In the genomic region with DNA sequence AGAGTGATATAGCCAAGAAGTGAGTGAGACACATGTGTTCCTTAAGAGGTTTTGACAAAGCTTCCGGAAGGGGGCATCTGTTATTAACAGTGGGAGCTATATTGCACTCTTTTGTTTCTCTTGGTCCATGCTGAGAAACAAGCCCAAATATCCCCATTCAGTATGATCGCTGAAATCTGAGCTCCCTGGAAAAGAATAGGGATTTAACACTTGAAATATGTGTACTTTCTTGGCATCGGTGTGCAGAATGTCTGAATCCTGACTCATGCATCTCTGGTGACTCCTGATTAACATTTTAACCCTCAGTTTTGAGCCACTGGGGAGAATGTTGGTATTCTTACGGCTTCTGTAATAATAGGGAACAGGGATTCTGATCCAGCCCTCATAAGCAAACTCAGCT, we compare ENCODE assay signal across 14 cellular contexts.
A peak's percentile ranks its signal among the peaks of the same experiment; 100 is the strongest.
DNase-seq lines count a peak whose midpoint lies in the region; ATAC-seq and TF ChIP-seq lines count a peak whose summit lies in the region.
"Had no signal": no experiment of that assay in that cellular context is flagged by ENCODE, and none has a peak within 500 bp of the region (broad histone marks: within the 10 kb centered on the region; RNA-seq: fewer than 3 reads in every experiment).

No MANE protein-coding gene starts in this region.

- no peak overlapping the region for H3K4me3 Mint-ChIP-seq in effector memory CD8-positive, alpha-beta T cell
- H3K4me3 Mint-ChIP-seq: neural crest cell had no signal

- H3K27me3 Mint-ChIP-seq in effector memory CD8-positive, alpha-beta T cell: no peaks in the 10 kb centered on the region

- DNase-seq in ACHN (peak; percentile 62), HPDE6-E6E7 (ENCODE audit: extremely low spot score) (peak; percentile 26), T1000 (lab: John Stamatoyannopoulos, UW) (peak; percentile 11), heart right ventricle (no peak), iPS-NIHi7 (ENCODE audit: extremely low spot score) (no peak), NCI-H2227 treated with DMSO at 0.1 percent for 48 hours (lab: John Stamatoyannopoulos, UW) (no peak)
- DNase-seq in effector memory CD8-positive, alpha-beta T cell: no peak
- DNase-seq: body of pancreas; hypothalamus; stimulated activated CD4-positive, alpha-beta T cell treated with anti-CD3 and anti-CD28 coated beads, Interleukin-4, amount 100 ng/mL, for 1 hour had no signal

- H3K9me3 ChIP-seq in heart right ventricle: no peaks in the 10 kb centered on the region
- H3K9me3 ChIP-seq: body of pancreas had no signal

- no peak overlapping the region for H3K27ac Mint-ChIP-seq in effector memory CD8-positive, alpha-beta T cell

- in situ Hi-C loops in ACHN (cut with HindIII; ENCODE audit: low pct_ligation_motif_present, low pct_unique_long_range_greater_than_20kb, low sequenced_read_pairs): no loop called here

- peak in 7 of 8 donors; percentile 29 to 78 (median 47) for ATAC-seq in heart right ventricle
- ATAC-seq in HG03520 (IDR thresholded peaks at IDR 0.05; ENCODE audit: unreplicated experiment): no peak
- ATAC-seq in effector memory CD8-positive, alpha-beta T cell (replicated peaks): no peak
- ATAC-seq: body of pancreas had no signal

- TF ChIP-seq CTCF in heart right ventricle (IDR thresholded peaks at IDR 0.05): no peak

- no peak overlapping the region for H3K27ac ChIP-seq in heart right ventricle
- H3K27ac ChIP-seq: body of pancreas, C4-2B, SK-N-MC had no signal

- 61 to 64% methylated on average over 4 of the region's 4 CpGs for WGBS in heart right ventricle, 2 donors

- intact Hi-C loops in heart right ventricle (cut with DNase I): no loop called here

- peaks cover 0 to 6% of the 10 kb centered on the region in 2 donors for H3K9me3 Mint-ChIP-seq in effector memory CD8-positive, alpha-beta T cell

- H3K36me3 ChIP-seq in heart right ventricle: no peaks in the 10 kb centered on the region

- H3K4me3 ChIP-seq in heart right ventricle: no peak overlapping the region
- H3K4me3 ChIP-seq: body of pancreas, SK-N-MC had no signal

- peaks cover 0 to 4% (median 0%) of the 10 kb centered on the region in 7 donors for H3K27me3 ChIP-seq in heart right ventricle
- H3K27me3 ChIP-seq: body of pancreas had no signal

- no peaks in the 10 kb centered on the region for H3K36me3 Mint-ChIP-seq in effector memory CD8-positive, alpha-beta T cell (ENCODE audit: insufficient read depth)

- peaks cover 0 to 6% (median 0%) of the 10 kb centered on the region in 9 donors for H3K4me1 ChIP-seq in heart right ventricle
- H3K4me1 ChIP-seq: body of pancreas had no signal

- H3K4me1 Mint-ChIP-seq in effector memory CD8-positive, alpha-beta T cell (ENCODE audit: low read depth in 2 of 2): no peaks in the 10 kb centered on the region

Comparison
In these comparisons a context has a peak if more than half of its experiments do, and no peak if none do; other contexts are left out.
1. DNase-seq: peak in ACHN (single experiment), HPDE6-E6E7 (single experiment) and T1000 (single experiment); none in heart right ventricle (0 of 2), iPS-NIHi7 (single experiment), effector memory CD8-positive, alpha-beta T cell (0 of 3) and NCI-H2227 treated with DMSO at 0.1 percent for 48 hours (single experiment).
2. ATAC-seq: peak in heart right ventricle (7 of 8); none in HG03520 (single experiment) and effector memory CD8-positive, alpha-beta T cell (single experiment).